ENCODE assay signal across 17 cellular contexts in the genomic region with DNA sequence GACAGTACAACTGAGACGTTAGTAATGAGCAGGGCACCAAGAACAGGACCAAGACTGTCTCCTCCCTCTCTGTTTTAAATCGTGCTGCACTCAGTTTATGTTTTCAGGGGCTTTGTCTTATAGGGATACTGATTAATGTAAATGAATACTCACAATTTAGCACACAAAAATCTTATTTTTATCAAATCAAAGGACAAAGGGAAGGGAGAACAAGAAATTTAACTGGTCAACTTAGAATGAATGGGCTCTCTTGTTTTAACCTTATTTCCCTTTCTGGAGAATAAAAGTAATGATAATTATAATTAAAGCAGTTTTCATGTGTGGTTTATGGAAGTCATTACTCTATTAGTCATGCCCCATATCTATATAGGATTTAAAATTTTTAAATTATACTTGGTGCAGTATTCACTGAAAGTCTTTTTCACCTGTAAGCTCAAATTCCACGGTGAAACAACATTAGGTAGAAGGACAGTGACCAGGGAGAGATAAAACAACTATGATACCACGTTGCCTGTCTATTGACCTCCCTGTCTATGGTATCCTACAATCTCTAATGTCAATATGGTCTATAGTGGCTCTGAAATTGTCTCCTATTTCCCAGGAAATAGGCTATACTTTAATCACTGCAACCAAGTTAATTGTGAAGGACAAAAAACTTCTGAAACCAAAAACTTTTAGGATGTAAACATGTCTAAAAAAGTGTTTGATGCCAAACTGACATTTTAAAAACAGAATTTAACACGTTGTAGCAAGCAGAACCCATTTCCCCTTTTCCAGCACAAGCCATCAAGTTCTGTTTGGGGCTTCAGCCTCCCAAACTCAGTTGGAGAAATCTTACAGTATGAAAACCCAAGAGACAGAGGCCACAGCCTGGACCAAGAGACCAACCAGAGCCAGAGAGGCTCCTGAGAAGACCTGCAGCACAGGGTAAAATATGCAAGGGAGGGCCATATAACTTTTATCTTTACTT. TPM values are rescaled to one million over a fixed set of nuclear protein-coding genes. Genes with fewer than 3 reads are reported as not detected.
DNase-seq lines count a peak whose midpoint lies in the region; ATAC-seq and TF ChIP-seq lines count a peak whose summit lies in the region.
"Had no signal": no experiment of that assay in that cellular context is flagged by ENCODE, and none has a peak within 500 bp of the region (broad histone marks: within the 10 kb centered on the region; RNA-seq: fewer than 3 reads in every experiment).

No MANE protein-coding gene starts in this region.

- intact Hi-C loops in OCI-LY7 (cut with micrococcal nuclease; ENCODE audit: unreplicated experiment), result no loop called here
- intact Hi-C loops in adrenal gland (cut with DNase I), result loop anchor here in 1 of 2 donors (10.0 kb wide), 1 partner anchor 149 kb away; no protein-coding TSS in a partner anchor

- H3K27me3 Mint-ChIP-seq in activated CD4-positive, alpha-beta T cell treated with anti-CD3 and anti-CD28 coated beads, Interleukin-2, amount 10 ng/mL, durations not matched to agents 7 days and 5 days, result no peaks in the 10 kb centered on the region
- H3K27me3 Mint-ChIP-seq in nephron (ENCODE audit: low read depth), result no peaks in the 10 kb centered on the region
- H3K27me3 Mint-ChIP-seq: brain had no signal

- peaks cover 42% of the 10 kb centered on the region for H3K36me3 Mint-ChIP-seq in activated CD4-positive, alpha-beta T cell treated with anti-CD3 and anti-CD28 coated beads, Interleukin-2, amount 10 ng/mL, durations not matched to agents 7 days and 5 days (ENCODE audit: low read depth)
- peaks cover 10% of the 10 kb centered on the region for H3K36me3 Mint-ChIP-seq in nephron (ENCODE audit: low read depth)

- H3K4me3 ChIP-seq in OCI-LY7 (ENCODE audit: low read depth, low read length, poor library complexity, severe bottlenecking) (peak overlapping the region; percentile 18), adrenal gland (no peak overlapping the region)
- H3K4me3 ChIP-seq: skin epidermis, testis had no signal

- H3K36me3 ChIP-seq in OCI-LY7 (ENCODE audit: insufficient read depth, low read length) (peaks cover 51% of the 10 kb centered on the region), adrenal gland (replicated peaks in 1 of 2) (no peaks in the 10 kb centered on the region)

- peaks cover 5% of the 10 kb centered on the region for H3K9me3 Mint-ChIP-seq in activated CD4-positive, alpha-beta T cell treated with anti-CD3 and anti-CD28 coated beads, Interleukin-2, amount 10 ng/mL, durations not matched to agents 7 days and 5 days
- no peaks in the 10 kb centered on the region for H3K9me3 Mint-ChIP-seq in nephron
- H3K9me3 Mint-ChIP-seq: brain had no signal

- ATAC-seq in GM21717 (IDR thresholded peaks at IDR 0.05; ENCODE audit: unreplicated experiment), result no peak
- no peak for ATAC-seq in HG03521 (IDR thresholded peaks at IDR 0.05; ENCODE audit: unreplicated experiment)

- peak overlapping the region; percentile 60 for H3K4me3 Mint-ChIP-seq in activated CD4-positive, alpha-beta T cell treated with anti-CD3 and anti-CD28 coated beads, Interleukin-2, amount 10 ng/mL, durations not matched to agents 7 days and 5 days
- no peak overlapping the region for H3K4me3 Mint-ChIP-seq in nephron
- H3K4me3 Mint-ChIP-seq: brain had no signal

- H3K27ac ChIP-seq in OCI-LY7 (ENCODE audit: low read depth, low read length, poor library complexity, severe bottlenecking) (peak overlapping the region; percentile 94), adrenal gland (peak overlapping the region in 3 of 5 donors; percentile 17 to 33 (median 32)), caudate nucleus (ENCODE audit: low read depth, low read length) (no peak overlapping the region)
- H3K27ac ChIP-seq: testis had no signal

- TF ChIP-seq POLR2A in adrenal gland (IDR thresholded peaks at IDR 0.05), result no peak

- peaks cover 17% of the 10 kb centered on the region; the same call in 1 of the 2 replicates for H4K20me1 ChIP-seq in OCI-LY7 (ENCODE audit: insufficient read depth, low read length)

- peak overlapping the region; percentile 73 for H3K4me2 ChIP-seq in OCI-LY7 (ENCODE audit: low read length)

- H3K27me3 ChIP-seq in adrenal gland, result no peaks in the 10 kb centered on the region
- H3K27me3 ChIP-seq: testis had no signal

- H3K4me1 ChIP-seq in OCI-LY7 (ENCODE audit: insufficient read depth, low read length, poor library complexity, severe bottlenecking), result peaks cover 65% of the 10 kb centered on the region
- peaks cover 4 to 53% of the 10 kb centered on the region in 2 donors for H3K4me1 ChIP-seq in adrenal gland (replicated peaks in 1 of 2)

- TF ChIP-seq CTCF in OCI-LY7 (conservative IDR thresholded peaks at IDR 0.05; ENCODE audit: low read length) (no peak), adrenal gland (IDR thresholded peaks at IDR 0.05) (no peak), nephron (IDR thresholded peaks at IDR 0.05; ENCODE audit: unreplicated experiment in 3 of 3) (no peak)

- POLR2A ChIA-PET in activated CD4-positive, alpha-beta T cell treated with anti-CD3 and anti-CD28 coated beads, Interleukin-2, amount 10 ng/mL, durations not matched to agents 7 days and 5 days (lab: Charles Lee), result no interaction called here
- POLR2A ChIA-PET in OCI-LY7 (lab: Charles Lee), result no interaction called here

- no TSS peak for BruUV-seq in OCI-LY7 (replicated peaks; lab: Mats Ljungman, UMichigan)

- 57 to 61% (median 59%) methylated on average over 5 of the region's 5 CpGs for WGBS in adrenal gland, 4 donors

- H3K9me3 ChIP-seq in OCI-LY7 (ENCODE audit: low read length) (peaks cover 19% of the 10 kb centered on the region), adrenal gland (replicated peaks in 1 of 3) (no peaks in the 10 kb centered on the region)
- H3K9me3 ChIP-seq: testis had no signal

- no peak overlapping the region for H2AFZ ChIP-seq in OCI-LY7 (ENCODE audit: low read length)

- DNase-seq in activated CD4-positive, alpha-beta T cell treated with anti-CD3 and anti-CD28 coated beads, Interleukin-2, amount 10 ng/mL, durations not matched to agents 7 days and 5 days, result no peak
- DNase-seq in activated CD4-positive, alpha-beta T cell treated with anti-CD3 and anti-CD28 coated beads for 4 hours, result no peak
- DNase-seq in OCI-LY7 (ENCODE audit: low spot score) (no peak), adrenal gland (no peak), caudate nucleus (lab: John Stamatoyannopoulos, UW) (no peak)
- DNase-seq: ACHN, DMS53, foreskin fibroblast, mesenchymal stem cell, NCI-H2029, SHP77 treated with DMSO at 0.1 percent for 48 hours, testis had no signal

- CTCF ChIA-PET in activated CD4-positive, alpha-beta T cell treated with anti-CD3 and anti-CD28 coated beads, Interleukin-2, amount 10 ng/mL, durations not matched to agents 7 days and 5 days (lab: Charles Lee), result interaction anchor here (1.5 kb wide), 1 partner anchor 13 kb away, joined by 3 read pairs; no protein-coding TSS in a partner anchor
- CTCF ChIA-PET in OCI-LY7 (lab: Charles Lee; ENCODE audit: unreplicated experiment), result interaction anchor here (0.6 kb wide), 1 partner anchor 26 kb away, joined by 3 read pairs; no protein-coding TSS in a partner anchor

- peak overlapping the region; percentile 87 for H3K27ac Mint-ChIP-seq in activated CD4-positive, alpha-beta T cell treated with anti-CD3 and anti-CD28 coated beads, Interleukin-2, amount 10 ng/mL, durations not matched to agents 7 days and 5 days
- H3K27ac Mint-ChIP-seq in nephron, result peak overlapping the region; percentile 13 to 45 (median 36)
- H3K27ac Mint-ChIP-seq: brain had no signal

- H3K9me2 ChIP-seq in OCI-LY7 (ENCODE audit: insufficient read depth, low read length), result no peaks in the 10 kb centered on the region

- H3K4me1 Mint-ChIP-seq in activated CD4-positive, alpha-beta T cell treated with anti-CD3 and anti-CD28 coated beads, Interleukin-2, amount 10 ng/mL, durations not matched to agents 7 days and 5 days, result peaks cover 75% of the 10 kb centered on the region
- H3K4me1 Mint-ChIP-seq in nephron, result peaks cover 19% of the 10 kb centered on the region

- H3K79me2 ChIP-seq in OCI-LY7 (ENCODE audit: insufficient read depth, low read depth, low read length), result peaks cover 95% of the 10 kb centered on the region

RNA-seq across cellular contexts. Expression of gene ELOVL5, which starts 15.0 kb away (rescaled TPM):
- 100 to 1,000 TPM; 124 to 152 TPM for total RNA-seq in activated CD4-positive, alpha-beta T cell treated with anti-CD3 and anti-CD28 coated beads, Interleukin-2, amount 10 ng/mL, durations not matched to agents 7 days and 5 days
- total RNA-seq in OCI-LY7 (2014; rRNA removed; shearing (Covaris generic)), result 65.4 and 66.8 TPM in 2 replicates
- total RNA-seq in OCI-LY7 (2022) (97.1 and 107 TPM in 2 replicates), adrenal gland (100 to 1,000 TPM; 103 to 632 (median 161) TPM)
- 1,000 to 10,000 TPM in 1 of 3 donors, 10 to 100 TPM in 2; 31.4 to 1,320 (median 33.3) TPM for polyA plus RNA-seq in adrenal gland
